In the genomic region with DNA sequence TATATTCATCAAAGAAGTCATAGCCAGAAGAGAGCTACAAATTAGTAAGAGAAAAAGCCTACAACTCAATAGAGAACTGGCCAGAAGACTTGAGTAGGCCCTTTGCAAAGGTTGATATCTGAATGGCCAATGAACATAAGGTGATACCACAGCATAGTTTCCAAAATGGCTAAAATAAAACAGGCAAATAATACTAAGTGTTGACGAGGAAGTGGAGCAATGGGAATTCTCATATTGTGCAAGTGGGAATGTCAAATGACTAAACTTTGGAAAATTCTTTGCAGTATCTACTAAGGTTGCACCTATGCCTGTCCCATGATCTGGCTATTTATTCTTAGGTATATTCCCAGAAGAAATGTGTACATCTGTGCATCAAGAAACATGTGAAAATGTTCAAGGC, we compare ENCODE assay signal across 16 cellular contexts. TPM values are rescaled to one million over a fixed set of nuclear protein-coding genes. Genes with fewer than 3 reads are reported as not detected.
DNase-seq lines count a peak whose midpoint lies in the region; ATAC-seq and TF ChIP-seq lines count a peak whose summit lies in the region.
"Had no signal": no experiment of that assay in that cellular context is flagged by ENCODE, and none has a peak within 500 bp of the region (broad histone marks: within the 10 kb centered on the region; RNA-seq: fewer than 3 reads in every experiment).

No MANE protein-coding gene starts in this region.

- H3K27ac Mint-ChIP-seq in MCF 10A (ENCODE audit: low read depth, unreplicated experiment): peak overlapping the region; percentile 20
- H3K27ac Mint-ChIP-seq in chondrocyte (ENCODE audit: unreplicated experiment): peak overlapping the region; percentile 77
- H3K27ac Mint-ChIP-seq: B cell; CD4-positive, CD25-positive, alpha-beta regulatory T cell; CD8-positive, alpha-beta memory T cell; H9 had no signal

- H3K4me1 ChIP-seq in mammary epithelial cell (ENCODE audit: insufficient read depth, low read length) (peaks cover 28% of the 10 kb centered on the region), RWPE2 (ENCODE audit: insufficient read depth, poor library complexity, severe bottlenecking) (peaks cover 15% of the 10 kb centered on the region)

- TF ChIP-seq CTCF in MCF 10A (IDR thresholded peaks at IDR 0.05; ENCODE audit: unreplicated experiment): no peak
- TF ChIP-seq CTCF in mammary epithelial cell (conservative IDR thresholded peaks at IDR 0.05 in 1 of 2, IDR thresholded peaks at IDR 0.05 in 1 of 2; ENCODE audit: extremely low read depth in 1 of 2, insufficient read depth in 1 of 2, low read depth in 1 of 2, low read length in 2 of 2): no peak
- TF ChIP-seq CTCF in RWPE2 (IDR thresholded peaks at IDR 0.05; ENCODE audit: poor library complexity, severe bottlenecking): no peak
- TF ChIP-seq CTCF in chondrocyte (IDR thresholded peaks at IDR 0.05): no peak
- TF ChIP-seq CTCF in GM10248 (IDR thresholded peaks at IDR 0.05; ENCODE audit: control extremely low read depth, extremely low read depth, low read depth, missing control alignments): no peak

- CTCF ChIA-PET in MCF 10A (lab: Yijun Ruan, JAX): interaction anchor here (1.9 to 13.8 kb wide), 2 partner anchors 15 to 274 kb away, joined by 6 to 184 read pairs; no protein-coding TSS in a partner anchor
- CTCF ChIA-PET in mammary epithelial cell (lab: Charles Lee; ENCODE audit: low non-redundant PET): interaction anchor here (0.5 kb wide), 1 partner anchor 232 kb away, joined by 27 read pairs; no protein-coding TSS in a partner anchor
- CTCF ChIA-PET in GM10248 (lab: Yijun Ruan, JAX): interaction anchor here (1.3 kb wide), 1 partner anchor 14 kb away, joined by 4 read pairs; no protein-coding TSS in a partner anchor

- H3K36me3 ChIP-seq in mammary epithelial cell (ENCODE audit: insufficient read depth, low read length) (no peaks in the 10 kb centered on the region), RWPE2 (ENCODE audit: low read depth) (no peaks in the 10 kb centered on the region)

- H3K4me3 Mint-ChIP-seq in MCF 10A (ENCODE audit: unreplicated experiment) (no peak overlapping the region), chondrocyte (ENCODE audit: unreplicated experiment) (no peak overlapping the region)
- H3K4me3 Mint-ChIP-seq: B cell; CD4-positive, CD25-positive, alpha-beta regulatory T cell; CD8-positive, alpha-beta memory T cell; H9 had no signal

- POLR2A ChIA-PET in MCF 10A (lab: Yijun Ruan, JAX): interaction anchor here (0.8 to 3.7 kb wide), 7 partner anchors 15 to 275 kb away, joined by 3 to 16 read pairs (median 4); partner anchors contain the start of gene STC2
- POLR2A ChIA-PET in GM10248 (lab: Yijun Ruan, JAX): no interaction called here

- BruUV-seq in MCF 10A (replicated peaks; lab: Mats Ljungman, UMichigan) (no TSS peak), mammary epithelial cell (replicated peaks; lab: Mats Ljungman, UMichigan) (no TSS peak)

- H4K20me1 ChIP-seq in mammary epithelial cell (ENCODE audit: insufficient read depth, low read length): no peaks in the 10 kb centered on the region
- H4K20me1 ChIP-seq: BLaER1 treated with 17β-estradiol and CSF1 and Interleukin-3, amounts not matched to agents 10 nM and 100 nM had no signal

- no peaks in the 10 kb centered on the region for H3K27me3 ChIP-seq in mammary epithelial cell (ENCODE audit: insufficient read depth, low read length)
- H3K27me3 ChIP-seq in RWPE2 (ENCODE audit: insufficient read depth, poor library complexity, severe bottlenecking): no peaks in the 10 kb centered on the region
- H3K27me3 ChIP-seq: BLaER1 treated with 17β-estradiol and CSF1 and Interleukin-3, amounts not matched to agents 10 nM and 100 nM had no signal

- H3K36me3 Mint-ChIP-seq in MCF 10A (ENCODE audit: insufficient read depth, unreplicated experiment) (no peaks in the 10 kb centered on the region), chondrocyte (ENCODE audit: low read depth) (peaks cover 3% of the 10 kb centered on the region)
- H3K36me3 Mint-ChIP-seq: CD4-positive, CD25-positive, alpha-beta regulatory T cell had no signal

- no peak for ATAC-seq in RWPE2 (ENCODE audit: low read depth)

- H3K4me2 ChIP-seq in mammary epithelial cell (ENCODE audit: insufficient read depth, low read depth, low read length): no peak overlapping the region
- H3K4me2 ChIP-seq: BLaER1 treated with 17β-estradiol and CSF1 and Interleukin-3, amounts not matched to agents 10 nM and 100 nM had no signal

- no peaks in the 10 kb centered on the region for H3K79me2 ChIP-seq in mammary epithelial cell (ENCODE audit: insufficient read depth, low read length)

- peaks cover under 1% of the 10 kb centered on the region for H3K9me3 Mint-ChIP-seq in MCF 10A (ENCODE audit: unreplicated experiment)
- H3K9me3 Mint-ChIP-seq in chondrocyte (ENCODE audit: low read depth): peaks cover 8% of the 10 kb centered on the region
- H3K9me3 Mint-ChIP-seq: H9 had no signal

- in situ Hi-C loops in mammary epithelial cell (cut with MboI; ENCODE audit: low sequenced_read_pairs in 2 of 2): loop anchor here (25.0 kb wide), 2 partner anchors 581 to 606 kb away; partner anchors contain the start of genes ATP6V0E1 (in 1 of the 2) and RPL26L1 (in 1 of the 2)

- dilution Hi-C loops in mammary epithelial cell (cut with HindIII; ENCODE audit: low sequenced_read_pairs): no loop called here

- H3K9me3 ChIP-seq in mammary epithelial cell (replicated peaks; ENCODE audit: insufficient read depth, low read length) (no peaks in the 10 kb centered on the region), RWPE2 (ENCODE audit: severe bottlenecking) (no peaks in the 10 kb centered on the region)

- DNase-seq in MCF 10A (ENCODE audit: unreplicated experiment): no peak
- DNase-seq in mammary epithelial cell: no peak
- no peak for DNase-seq in RWPE2 (ENCODE audit: low spot score)
- DNase-seq in chondrocyte (ENCODE audit: low spot score): no peak
- no peak for DNase-seq in GM10248 (ENCODE audit: extremely low spot score)
- DNase-seq in substantia nigra (lab: John Stamatoyannopoulos, UW): no peak
- no peak for DNase-seq in NCI-H146 treated with DMSO at 0.1 percent for 48 hours (lab: John Stamatoyannopoulos, UW; ENCODE audit: unreplicated experiment)
- DNase-seq: CD4-positive, CD25-positive, alpha-beta regulatory T cell; CD8-positive, alpha-beta memory T cell; COR-L47; DMS 273 treated with DMSO at 0.1 percent for 48 hours; DND-41; H9 had no signal

- H3K27ac ChIP-seq in mammary epithelial cell (ENCODE audit: insufficient read depth, low read depth, low read length) (no peak overlapping the region), RWPE2 (ENCODE audit: poor library complexity, severe bottlenecking) (peak overlapping the region; percentile 30), substantia nigra (ENCODE audit: low read depth, low read length, poor library complexity, severe bottlenecking) (no peak overlapping the region)
- H3K27ac ChIP-seq: 22Rv1; BLaER1 treated with 17β-estradiol and CSF1 and Interleukin-3, amounts not matched to agents 10 nM and 100 nM had no signal

- intact Hi-C loops in MCF 10A (cut with micrococcal nuclease): no loop called here
- intact Hi-C loops in mammary epithelial cell (cut with micrococcal nuclease): loop anchor here (5.0 kb wide), 1 partner anchor 586 kb away; the partner anchor contains the start of gene ATP6V0E1

- H3K4me3 ChIP-seq in mammary epithelial cell (replicated peaks in 1 of 3; ENCODE audit: insufficient read depth in 1 of 3, low read depth in 2 of 3, low read length in 3 of 3) (no peak overlapping the region), RWPE2 (ENCODE audit: severe bottlenecking) (no peak overlapping the region)
- H3K4me3 ChIP-seq: BLaER1 treated with 17β-estradiol and CSF1 and Interleukin-3, amounts not matched to agents 10 nM and 100 nM had no signal

- WGBS in mammary epithelial cell (ENCODE audit: low coverage, missing lambda C conversion rate): 94% methylated on average over 1 of the region's 1 CpG

- H3K27me3 Mint-ChIP-seq in MCF 10A (ENCODE audit: insufficient read depth, unreplicated experiment): no peaks in the 10 kb centered on the region
- H3K27me3 Mint-ChIP-seq in chondrocyte (ENCODE audit: low read depth): no peaks in the 10 kb centered on the region

- H3K9ac ChIP-seq in mammary epithelial cell (ENCODE audit: insufficient read depth, low read length): no peak overlapping the region
- H3K9ac ChIP-seq: BLaER1 treated with 17β-estradiol and CSF1 and Interleukin-3, amounts not matched to agents 10 nM and 100 nM had no signal

- H2AFZ ChIP-seq in mammary epithelial cell (ENCODE audit: low read depth, low read length): no peak overlapping the region

- peaks cover 26% of the 10 kb centered on the region for H3K4me1 Mint-ChIP-seq in MCF 10A (ENCODE audit: insufficient read depth, unreplicated experiment)
- peaks cover 42% of the 10 kb centered on the region for H3K4me1 Mint-ChIP-seq in chondrocyte (ENCODE audit: low read depth)

RNA-seq across cellular contexts. Expression of gene BOD1, which starts 48.3 kb away (rescaled TPM):
- total RNA-seq in MCF 10A (2022) (129 and 139 TPM in 2 replicates), mammary epithelial cell (10 to 100 TPM; 50.5 to 57.3 TPM), chondrocyte (62.0 to 71.6 TPM (median 70.9 TPM) in 3 replicates)
- polyA plus RNA-seq in mammary epithelial cell: 41.4 TPM
- polyA minus RNA-seq in mammary epithelial cell: 61.8 TPM
